ENCODE assay signal across 15 cellular contexts in the genomic region with DNA sequence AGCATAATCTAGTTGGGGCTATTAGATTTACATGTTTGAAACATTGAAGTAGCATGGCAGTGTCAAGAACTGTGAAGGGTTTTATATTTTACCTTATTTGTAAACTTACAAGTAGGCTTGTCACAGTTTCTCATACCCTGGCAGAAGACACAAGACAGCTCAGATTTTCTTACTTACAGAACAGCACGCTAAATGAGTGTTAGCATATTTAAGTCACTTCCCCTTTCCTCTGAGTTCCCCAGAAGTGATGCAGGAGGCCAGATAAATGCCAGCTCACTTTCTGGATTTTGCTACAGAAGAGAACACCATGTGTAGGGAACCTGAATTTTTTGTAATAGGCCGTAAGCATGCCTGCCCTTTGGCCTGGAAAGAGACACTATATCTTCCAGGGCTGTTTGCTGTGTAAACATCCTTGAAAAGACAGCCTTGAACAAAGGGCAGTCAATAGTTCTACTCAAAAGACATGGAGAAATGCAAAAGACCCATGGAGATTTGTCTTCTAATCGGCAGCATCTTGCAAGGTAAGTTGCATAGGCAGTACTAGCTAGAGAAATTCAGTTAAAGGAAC.
DNase-seq lines count a peak whose midpoint lies in the region; ATAC-seq and TF ChIP-seq lines count a peak whose summit lies in the region.
"Had no signal": no experiment of that assay in that cellular context is flagged by ENCODE, and none has a peak within 500 bp of the region (broad histone marks: within the 10 kb centered on the region; RNA-seq: fewer than 3 reads in every experiment).

No MANE protein-coding gene starts in this region.

- no peaks in the 10 kb centered on the region for H3K36me3 ChIP-seq in right lobe of liver
- H3K36me3 ChIP-seq: SJSA1, stomach had no signal

- H3K27ac ChIP-seq in right lobe of liver, result no peak overlapping the region
- H3K27ac ChIP-seq: SJSA1, stomach, VCaP had no signal

- H3K4me1 ChIP-seq in right lobe of liver, result peaks cover 0 to 5% (median 0%) of the 10 kb centered on the region in 4 donors
- H3K4me1 ChIP-seq: SJSA1, stomach had no signal

- no peak for TF ChIP-seq POLR2A in right lobe of liver (IDR thresholded peaks at IDR 0.05)

- H3K4me3 ChIP-seq in right lobe of liver, result no peak overlapping the region
- H3K4me3 ChIP-seq: SJSA1, stomach had no signal

- WGBS in right lobe of liver (ENCODE audit: insufficient coverage, low coverage, low lambda C conversion rate, missing lambda C conversion rate), result 45% methylated on average over 3 of the region's 3 CpGs

- ATAC-seq in GM18502 (IDR thresholded peaks at IDR 0.05; ENCODE audit: poor library complexity, unreplicated experiment) (peak; percentile 79), HG02870 (IDR thresholded peaks at IDR 0.05; ENCODE audit: unreplicated experiment) (peak; percentile 81), right lobe of liver (peak; percentile 18 to 52 (median 39)), HG02759 (IDR thresholded peaks at IDR 0.05; ENCODE audit: unreplicated experiment) (no peak), HG02840 (IDR thresholded peaks at IDR 0.05; ENCODE audit: low FRiP score, unreplicated experiment) (no peak)

- no peaks in the 10 kb centered on the region for H3K27me3 ChIP-seq in right lobe of liver
- H3K27me3 ChIP-seq: SJSA1, stomach had no signal

- no peak for TF ChIP-seq CTCF in right lobe of liver (IDR thresholded peaks at IDR 0.05)

- intact Hi-C loops in right lobe of liver (cut with DNase I), result no loop called here

- no peaks in the 10 kb centered on the region for H3K9me3 ChIP-seq in right lobe of liver
- H3K9me3 ChIP-seq: SJSA1, stomach had no signal

- DNase-seq in OCI-M1 (lab: John Stamatoyannopoulos, UW) (peak; percentile 60), right lobe of liver (no peak), NCI-H128 (lab: John Stamatoyannopoulos, UW; ENCODE audit: unreplicated experiment) (no peak), NCI-H146 (lab: John Stamatoyannopoulos, UW) (no peak)
- DNase-seq: activated gamma-delta T cell treated with Interleukin-2 at 50 U/mL for 16 hours, glutamatergic neuron, kidney glomerular epithelial cell, MM.1S, stomach had no signal

Comparison
In these comparisons a context has a peak if more than half of its experiments do, and no peak if none do; other contexts are left out.
1. ATAC-seq: peak in GM18502 (single experiment), HG02870 (single experiment) and right lobe of liver (4 of 4); none in HG02759 (single experiment) and HG02840 (single experiment).